8 cellular contexts compared by ENCODE assay signal in genomic region chr14:56117765-56118610, GRCh38. TPM values are rescaled to one million over a fixed set of nuclear protein-coding genes. Genes with fewer than 3 reads are reported as not detected.
A peak's percentile ranks its signal among the peaks of the same experiment; 100 is the strongest.
DNase-seq lines count a peak whose midpoint lies in the region; ATAC-seq and TF ChIP-seq lines count a peak whose summit lies in the region.

PELI2 (plus strand) TSS chr14:56118411; CDS start chr14:56118661, 250 bp downstream.

- H3K4me1 Mint-ChIP-seq in GM23338: peaks cover 38% of the 10 kb centered on the region
- peaks cover 29% of the 10 kb centered on the region for H3K4me1 Mint-ChIP-seq in activated naive CD4-positive, alpha-beta T cell treated with anti-CD3 and anti-CD28 coated beads, Interleukin-2, amount 10 ng/mL, durations not matched to agents 7 days and 5 days

- peak; percentile 56 for ATAC-seq in GM23338

- H3K27me3 ChIP-seq in GM23338 (ENCODE audit: insufficient read depth): peaks cover 23% of the 10 kb centered on the region

- peaks cover 30% of the 10 kb centered on the region for H3K4me1 ChIP-seq in GM23338 (ENCODE audit: insufficient read depth)

- peak within 1 kb of the TSS; percentile 83 for H3K4me2 ChIP-seq in GM23338

- peaks cover 37% of the 10 kb centered on the region for H3K79me2 ChIP-seq in GM23338 (replicated peaks; ENCODE audit: insufficient read depth)

- H3K27ac ChIP-seq in GM23338 (ENCODE audit: low read depth): peak within 1 kb of the TSS; percentile 86

- no peaks in the 10 kb centered on the region for H3K36me3 ChIP-seq in GM23338 (ENCODE audit: insufficient read depth)

- peak within 1 kb of the TSS; percentile 99 for H2AFZ ChIP-seq in GM23338

- peak; percentile 91 for DNase-seq in DMS53 (lab: John Stamatoyannopoulos, UW)
- peak; percentile 84 for DNase-seq in GM23338 (ENCODE audit: low spot score)
- DNase-seq in M059J (ENCODE audit: low read depth): peak; percentile 70
- peak; percentile 80 for DNase-seq in SK-N-DZ (ENCODE audit: low spot score)
- DNase-seq in activated naive CD4-positive, alpha-beta T cell treated with anti-CD3 and anti-CD28 coated beads, Interleukin-2, amount 10 ng/mL, durations not matched to agents 7 days and 5 days: peak; percentile 88
- DNase-seq in germinal center (ENCODE audit: low spot score): peak; percentile 72
- DNase-seq in nucleus accumbens (lab: John Stamatoyannopoulos, UW): peak in 53 of 56 donors; percentile 13 to 88 (median 71)

- TF ChIP-seq CTCF in GM23338 (conservative IDR thresholded peaks at IDR 0.05; ENCODE audit: low read depth in 2 of 2) (no peak), subcutaneous adipose tissue (IDR thresholded peaks at IDR 0.05; ENCODE audit: low read depth) (no peak)

- peak within 1 kb of the TSS; percentile 91 for H3K27ac Mint-ChIP-seq in GM23338
- H3K27ac Mint-ChIP-seq in activated naive CD4-positive, alpha-beta T cell treated with anti-CD3 and anti-CD28 coated beads, Interleukin-2, amount 10 ng/mL, durations not matched to agents 7 days and 5 days: peak within 1 kb of the TSS; percentile 90

- H3K9me3 Mint-ChIP-seq in GM23338: no peaks in the 10 kb centered on the region
- no peaks in the 10 kb centered on the region for H3K9me3 Mint-ChIP-seq in activated naive CD4-positive, alpha-beta T cell treated with anti-CD3 and anti-CD28 coated beads, Interleukin-2, amount 10 ng/mL, durations not matched to agents 7 days and 5 days

- peaks cover 9% of the 10 kb centered on the region for H3K27me3 Mint-ChIP-seq in GM23338 (ENCODE audit: insufficient read depth, low read depth, poor library complexity)
- H3K27me3 Mint-ChIP-seq in activated naive CD4-positive, alpha-beta T cell treated with anti-CD3 and anti-CD28 coated beads, Interleukin-2, amount 10 ng/mL, durations not matched to agents 7 days and 5 days: peaks cover 34% of the 10 kb centered on the region

- CTCF ChIA-PET in activated naive CD4-positive, alpha-beta T cell treated with anti-CD3 and anti-CD28 coated beads, Interleukin-2, amount 10 ng/mL, durations not matched to agents 7 days and 5 days (lab: Charles Lee): interaction anchor here (0.8 to 1.4 kb wide), 4 partner anchors 9 to 386 kb away, joined by 3 read pairs; no protein-coding TSS in a partner anchor

- H3K4me3 ChIP-seq in GM23338: peak within 1 kb of the TSS; percentile 94

- no peaks in the 10 kb centered on the region for H3K9me2 ChIP-seq in GM23338 (ENCODE audit: insufficient read depth)

- peaks cover 24% of the 10 kb centered on the region for H4K20me1 ChIP-seq in GM23338 (replicated peaks; ENCODE audit: insufficient read depth)

- peak within 1 kb of the TSS; percentile 93 for H3K4me3 Mint-ChIP-seq in GM23338
- peak within 1 kb of the TSS; percentile 90 for H3K4me3 Mint-ChIP-seq in activated naive CD4-positive, alpha-beta T cell treated with anti-CD3 and anti-CD28 coated beads, Interleukin-2, amount 10 ng/mL, durations not matched to agents 7 days and 5 days

- no peaks in the 10 kb centered on the region for H3F3A ChIP-seq in GM23338 (replicated peaks; ENCODE audit: low read depth)

- H3K36me3 Mint-ChIP-seq in GM23338 (ENCODE audit: low read depth): no peaks in the 10 kb centered on the region
- peaks cover 7% of the 10 kb centered on the region for H3K36me3 Mint-ChIP-seq in activated naive CD4-positive, alpha-beta T cell treated with anti-CD3 and anti-CD28 coated beads, Interleukin-2, amount 10 ng/mL, durations not matched to agents 7 days and 5 days

TF ChIP-seq in GM23338, 12 proteins besides CTCF, POLR2A, EP300 and RAD21:
- TF ChIP-seq POLR2AphosphoS5 (IDR thresholded peaks at IDR 0.05; ENCODE audit: low read depth) (peak; percentile 17), EZH2phosphoT487 (IDR thresholded peaks at IDR 0.05; ENCODE audit: unreplicated experiment) (no peak), CREB1 (CRISPR knock-in tag; IDR thresholded peaks at IDR 0.05; ENCODE audit: low read depth) (peak; percentile 69; the same call in 1 of the 2 replicates), STAT1 (IDR thresholded peaks at IDR 0.05; ENCODE audit: unreplicated experiment) (no peak)

RNA-seq across cellular contexts. Expression of gene PELI2, which starts in this region (rescaled TPM):
- total RNA-seq in GM23338 (2014; rRNA removed; shearing (Covaris generic)): 23.7 and 24.5 TPM in 2 replicates
- polyA plus RNA-seq in GM23338 (2016; fragmentation: Nextera tagmentation; extraction: Ambion mirVana): 7.9 and 8.0 TPM in 2 replicates
- total RNA-seq in M059J (2014; rRNA removed; shearing (Covaris generic)): 2.6 and 3.0 TPM in 2 replicates
- 25.3 and 28.9 TPM in 2 replicates for polyA plus RNA-seq in SK-N-DZ (2014; cell fraction: cytosol; rRNA removed)
- 31.8 and 44.2 TPM in 2 replicates for polyA plus RNA-seq in SK-N-DZ (2014; cell fraction: nucleus; rRNA removed)
- 10 to 100 TPM; 12.9 to 21.8 (median 17.6) TPM for total RNA-seq in subcutaneous adipose tissue

Comparison
In these comparisons a context has a peak if more than half of its experiments do, and no peak if none do; other contexts are left out.
1. Peak in every context shown above with its lines: DNase-seq, ATAC-seq, H3K4me3 ChIP-seq and H3K27ac ChIP-seq.